Comparison of ENCODE assay signal across 30 cellular contexts in the genomic region with DNA sequence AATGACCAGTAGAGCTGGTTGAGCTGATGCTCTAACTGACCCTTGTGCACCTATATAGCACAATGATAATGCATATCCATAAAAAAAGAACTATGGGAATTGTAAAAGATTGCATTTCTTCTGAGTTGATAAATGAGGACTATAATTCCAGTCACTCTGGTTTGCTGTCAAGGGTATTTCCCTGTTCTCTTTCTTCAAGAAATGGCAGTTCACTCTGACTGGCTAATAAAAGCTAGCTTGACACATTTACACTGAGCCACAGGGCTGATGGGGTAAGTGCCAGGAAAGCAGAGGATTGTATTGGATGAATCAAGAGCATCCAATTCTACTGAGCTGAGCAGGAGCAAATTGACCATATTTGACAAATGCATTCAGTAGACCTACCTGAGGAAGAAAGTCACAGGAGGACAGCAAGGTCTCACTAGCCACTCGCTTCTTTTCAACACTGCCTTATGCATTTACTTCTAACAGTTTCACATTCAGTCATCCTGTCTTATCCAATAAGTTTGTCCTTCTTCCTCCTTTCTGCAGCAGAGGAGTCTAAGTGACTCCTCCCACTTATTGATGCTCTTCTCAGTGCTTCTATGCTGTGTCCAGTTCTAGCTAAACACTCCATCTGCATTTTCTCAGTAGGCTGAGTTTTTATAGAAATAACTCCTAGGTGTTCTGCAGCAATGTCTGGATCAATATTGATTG. TPM values are rescaled to one million over a fixed set of nuclear protein-coding genes. Genes with fewer than 3 reads are reported as not detected.
"Had no signal": no experiment of that assay in that cellular context is flagged by ENCODE, and none has a peak within 500 bp of the region (broad histone marks: within the 10 kb centered on the region; RNA-seq: fewer than 3 reads in every experiment).

No MANE protein-coding gene starts in this region.

- H3K4me3 ChIP-seq: coronary artery, heart left ventricle, psoas muscle, spleen, thoracic aorta, transverse colon had no signal

- DNase-seq: effector CD4-positive, alpha-beta T cell; endodermal cell; foreskin melanocyte; heart left ventricle; hippocampal formation; left colon; left ventricle myocardium superior; mesendoderm; naive B cell; psoas muscle; retina; spleen; stimulated activated CD4-positive, alpha-beta T cell treated with anti-CD3 and anti-CD28 coated beads, Interleukin-15, amount 100 ng/mL, for 24 hours; stimulated activated CD4-positive, alpha-beta T cell treated with anti-CD3 and anti-CD28 coated beads, Interleukin-1b, Interleukin-23, amount 100 ng/mL, for 48 hours; stimulated activated CD4-positive, alpha-beta T cell treated with anti-CD3 and anti-CD28 coated beads, Interleukin-4, amount 100 ng/mL, for 24 hours; stimulated activated naive CD8-positive, alpha-beta T cell treated with anti-CD3 and anti-CD28 coated beads, Interleukin-15, amount 100 ng/mL, for 72 hours; transverse colon had no signal

- H3K36me3 ChIP-seq: heart left ventricle, spleen, thoracic aorta, transverse colon had no signal

- H3K27me3 ChIP-seq: spleen, transverse colon had no signal

- ATAC-seq: heart left ventricle; left colon; left ventricle myocardium superior; psoas muscle; sciatic nerve; stimulated activated memory B cell treated with anti-CD40 and anti-IgM and Interleukin-4, amounts not matched to agents 10 μg/mL and 1 μg/mL and 100 μg/mL, for 72 hours; stimulated activated naive CD8-positive, alpha-beta T cell treated with anti-CD3 and anti-CD28 coated beads, Interleukin-15, amount 100 ng/mL, for 72 hours had no signal

- H3K9me3 ChIP-seq: psoas muscle, thoracic aorta, transverse colon had no signal

- H3K27ac ChIP-seq: coronary artery, heart left ventricle, psoas muscle, spleen, thoracic aorta, transverse colon had no signal

- H3K4me1 ChIP-seq: heart left ventricle, psoas muscle, spleen, transverse colon had no signal

RNA-seq across cellular contexts. Expression of a gene that starts 59.3 kb away (rescaled TPM):
- total RNA-seq: dermis microvascular lymphatic vessel endothelial cell, endodermal cell, glomerular endothelial cell, heart left ventricle, kidney epithelial cell, left ventricle myocardium superior, lung microvascular endothelial cell, omental fat pad, psoas muscle, sciatic nerve, skeletal muscle tissue, spleen, subcutaneous adipose tissue, thoracic aorta, transverse colon, urinary bladder had no signal
- polyA plus RNA-seq: esophagus, heart left ventricle, psoas muscle, spleen, urinary bladder had no signal
